ENCODE assay signal across 11 cellular contexts in the genomic region with DNA sequence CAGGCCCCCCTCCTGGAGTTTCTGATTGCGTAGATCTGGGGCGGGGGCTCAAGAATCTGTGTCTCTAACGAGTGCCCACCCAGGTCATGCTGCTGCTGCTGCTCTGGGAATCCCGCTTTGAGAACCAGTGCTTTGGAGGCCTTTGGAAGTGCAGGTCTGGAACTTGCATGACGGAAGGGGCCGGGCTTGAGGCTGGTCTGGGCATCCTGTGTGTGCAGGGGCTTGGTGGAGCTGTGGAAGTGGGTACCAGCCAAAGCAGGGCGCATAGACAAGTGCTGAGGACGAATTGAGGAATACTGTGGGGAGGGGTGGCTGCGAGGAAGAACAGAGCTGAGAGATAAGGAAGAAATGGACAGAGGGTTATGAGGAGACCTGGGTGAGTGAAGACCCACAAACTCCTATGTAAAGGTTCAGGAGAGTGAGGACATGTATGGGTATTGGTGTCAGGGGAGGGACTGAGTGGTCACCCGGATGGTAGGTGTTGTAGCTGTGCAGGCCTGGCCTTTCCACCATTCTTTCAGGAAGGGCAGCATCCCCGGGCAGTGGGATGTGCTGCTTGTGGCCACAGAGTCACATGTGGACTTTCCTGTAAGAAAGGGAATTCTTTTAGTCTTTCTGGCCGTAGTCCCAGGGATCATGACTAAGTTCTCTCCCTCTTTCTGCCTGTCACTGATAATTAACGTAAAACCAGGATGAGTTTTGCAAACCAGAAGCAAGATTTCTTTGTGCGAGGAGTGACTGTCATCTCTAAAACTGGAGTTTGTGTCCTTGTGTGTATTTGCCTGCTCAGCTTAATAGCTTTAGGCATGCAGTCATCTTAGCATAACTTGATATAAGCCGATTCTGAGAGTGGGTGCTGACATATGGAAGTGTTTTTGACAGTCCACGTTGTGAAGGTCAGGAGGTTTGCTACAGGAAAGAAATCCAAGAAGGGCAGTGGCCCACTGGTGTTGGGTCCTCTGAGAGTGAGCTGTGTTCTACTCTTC. TPM values are rescaled to one million over a fixed set of nuclear protein-coding genes. Genes with fewer than 3 reads are reported as not detected.
DNase-seq lines count a peak whose midpoint lies in the region; ATAC-seq, FAIRE-seq and TF ChIP-seq lines count a peak whose summit lies in the region.
"Had no signal": no experiment of that assay in that cellular context is flagged by ENCODE, and none has a peak within 500 bp of the region (broad histone marks: within the 10 kb centered on the region; RNA-seq: fewer than 3 reads in every experiment).

No MANE protein-coding gene starts in this region.

- BruUV-seq in MCF 10A (replicated peaks; lab: Mats Ljungman, UMichigan): no TSS peak

- in situ Hi-C loops in G401 (cut with HindIII; ENCODE audit: low sequenced_read_pairs): no loop called here

- DNase-seq in HCEC 1CT: peak; percentile 87
- peak; percentile 79 for DNase-seq in MCF 10A (ENCODE audit: unreplicated experiment)
- no peak for DNase-seq in keratinocyte (ENCODE audit: low read depth, low spot score)
- DNase-seq in thoracic aorta (ENCODE audit: low spot score): no peak
- DNase-seq in NCI-H2029 (lab: John Stamatoyannopoulos, UW): no peak
- no peak for DNase-seq in G401 (ENCODE audit: low spot score)
- no peak for DNase-seq in CD8-positive, alpha-beta memory T cell
- DNase-seq: activated T-cell treated with anti-CD3 and anti-CD28 coated beads, Interleukin-2, amount 50 U/mL, for 48 hours had no signal

- peak overlapping the region; percentile 77 for H3K27ac Mint-ChIP-seq in MCF 10A (ENCODE audit: low read depth, unreplicated experiment)
- peak overlapping the region in 1 of 8 donors; percentile 67 for H3K27ac Mint-ChIP-seq in CD8-positive, alpha-beta memory T cell

- peaks cover 26% of the 10 kb centered on the region for H3K79me2 ChIP-seq in keratinocyte (ENCODE audit: control insufficient read depth, insufficient read depth, low read length)

- H3K4me1 ChIP-seq in keratinocyte (ENCODE audit: control insufficient read depth, extremely low read depth, insufficient read depth, low read length): peaks cover 26% of the 10 kb centered on the region
- peaks cover 32 to 58% of the 10 kb centered on the region in 2 donors for H3K4me1 ChIP-seq in thoracic aorta (ENCODE audit: control insufficient read depth in 1 of 2, low read depth in 2 of 2)
- no peaks in the 10 kb centered on the region for H3K4me1 ChIP-seq in CD8-positive, alpha-beta memory T cell (ENCODE audit: insufficient read depth, low read length)

- CTCF ChIA-PET in MCF 10A (lab: Yijun Ruan, JAX): interaction anchor here (0.8 to 2.1 kb wide), 9 partner anchors 13 to 95 kb away, joined by 3 to 11 read pairs (median 5); a partner anchor contains a TSS
- CTCF ChIA-PET in CD8-positive, alpha-beta memory T cell (lab: Charles Lee): interaction anchor here (1.7 kb wide), 1 partner anchor 9 kb away, joined by 5 read pairs; no protein-coding TSS in a partner anchor

- H3K4me3 ChIP-seq in keratinocyte (ENCODE audit: control insufficient read depth in 2 of 3, extremely low read depth in 1 of 3, insufficient read depth in 2 of 3, low read depth in 1 of 3, low read length in 3 of 3) (peak overlapping the region in 2 of 3 experiments; percentile 18 to 43), thoracic aorta (peak overlapping the region; percentile 42)
- no peak overlapping the region for H3K4me3 ChIP-seq in CD8-positive, alpha-beta memory T cell (ENCODE audit: low read length)
- H3K4me3 ChIP-seq: gastroesophageal sphincter, skin epidermis had no signal

- H3K4me2 ChIP-seq in keratinocyte (ENCODE audit: control insufficient read depth, extremely low read depth, insufficient read depth, low read depth, low read length): peak overlapping the region; percentile 86

- POLR2A ChIA-PET in MCF 10A (lab: Yijun Ruan, JAX): interaction anchor here (0.7 to 5.9 kb wide), 15 partner anchors 9 to 82 kb away, joined by 3 to 86 read pairs (median 5); a partner anchor contains a TSS
- POLR2A ChIA-PET in CD8-positive, alpha-beta memory T cell (lab: Charles Lee): no interaction called here

- peaks cover 3% of the 10 kb centered on the region for H4K20me1 ChIP-seq in keratinocyte (ENCODE audit: control insufficient read depth, extremely low read depth, insufficient read depth, low read length)

- peak overlapping the region; percentile 66 for H3K9ac ChIP-seq in keratinocyte (ENCODE audit: control insufficient read depth, extremely low read depth, insufficient read depth, low read length)

- peak overlapping the region; percentile 51 for H2AFZ ChIP-seq in keratinocyte (ENCODE audit: control insufficient read depth, low read length)

- H3K36me3 ChIP-seq in keratinocyte (ENCODE audit: control insufficient read depth in 2 of 2, extremely low read depth in 1 of 2, insufficient read depth in 2 of 2, low read length in 2 of 2) (peaks cover 0 to 4% of the 10 kb centered on the region in 2 experiments), thoracic aorta (no peaks in the 10 kb centered on the region)
- no peaks in the 10 kb centered on the region for H3K36me3 ChIP-seq in CD8-positive, alpha-beta memory T cell (ENCODE audit: insufficient read depth, low read length)
- H3K36me3 ChIP-seq: gastroesophageal sphincter had no signal

- H3K4me3 Mint-ChIP-seq in MCF 10A (ENCODE audit: unreplicated experiment): peak overlapping the region; percentile 0
- H3K4me3 Mint-ChIP-seq in CD8-positive, alpha-beta memory T cell: peak overlapping the region in 1 of 7 donors; percentile 40

- TF ChIP-seq CTCF in MCF 10A (IDR thresholded peaks at IDR 0.05; ENCODE audit: unreplicated experiment) (no peak), keratinocyte (optimal IDR thresholded peaks at IDR 0.05 in 1 of 3, IDR thresholded peaks at IDR 0.05 in 1 of 3, conservative IDR thresholded peaks at IDR 0.05 in 1 of 3; ENCODE audit: extremely low read depth in 1 of 3, insufficient read depth in 2 of 3, low read length in 3 of 3) (no peak), thoracic aorta (IDR thresholded peaks at IDR 0.05) (no peak)

- H3K27me3 Mint-ChIP-seq in MCF 10A (ENCODE audit: insufficient read depth, unreplicated experiment): no peaks in the 10 kb centered on the region
- peaks cover 0 to 5% of the 10 kb centered on the region in 2 donors for H3K27me3 Mint-ChIP-seq in CD8-positive, alpha-beta memory T cell

- ATAC-seq in thoracic aorta (ENCODE audit: insufficient number of reproducible peaks, low FRiP score, low read depth) (peak; percentile 30), GM19455 (IDR thresholded peaks at IDR 0.05; ENCODE audit: unreplicated experiment) (no peak)

- H3K9me3 ChIP-seq in keratinocyte (ENCODE audit: control insufficient read depth, low read depth, low read length) (no peaks in the 10 kb centered on the region), thoracic aorta (no peaks in the 10 kb centered on the region)
- no peaks in the 10 kb centered on the region for H3K9me3 ChIP-seq in CD8-positive, alpha-beta memory T cell (ENCODE audit: low read length)
- H3K9me3 ChIP-seq: gastroesophageal sphincter had no signal

- intact Hi-C loops in MCF 10A (cut with micrococcal nuclease): loop anchor here (1.0 to 2.0 kb wide), 3 partner anchors 8 to 76 kb away; a partner anchor contains a TSS

- H3K9me3 Mint-ChIP-seq in MCF 10A (ENCODE audit: unreplicated experiment): no peaks in the 10 kb centered on the region
- H3K9me3 Mint-ChIP-seq in CD8-positive, alpha-beta memory T cell: no peaks in the 10 kb centered on the region

- dilution Hi-C loops in keratinocyte (cut with MboI; ENCODE audit: extremely low pct_ligation_motif_present, low sequenced_read_pairs): no loop called here

- H3K27ac ChIP-seq in keratinocyte (ENCODE audit: control insufficient read depth, insufficient read depth, low read length) (peak overlapping the region; percentile 89), thoracic aorta (peak overlapping the region; percentile 47 to 78)
- no peak overlapping the region for H3K27ac ChIP-seq in CD8-positive, alpha-beta memory T cell (ENCODE audit: low read depth, low read length)

- H3K36me3 Mint-ChIP-seq in MCF 10A (ENCODE audit: insufficient read depth, unreplicated experiment): peaks cover 4% of the 10 kb centered on the region
- H3K36me3 Mint-ChIP-seq in CD8-positive, alpha-beta memory T cell: peaks cover 0 to 3% (median 0%) of the 10 kb centered on the region in 3 donors

- peaks cover 29% of the 10 kb centered on the region for H3K4me1 Mint-ChIP-seq in MCF 10A (ENCODE audit: insufficient read depth, unreplicated experiment)
- H3K4me1 Mint-ChIP-seq in CD8-positive, alpha-beta memory T cell: no peaks in the 10 kb centered on the region

- peaks cover 4% of the 10 kb centered on the region for H3K9me1 ChIP-seq in keratinocyte (ENCODE audit: control insufficient read depth, extremely low read depth, insufficient read depth, low read length)

- FAIRE-seq in keratinocyte (lab: Jason Lieb, UNC): peak; percentile 69

- H3K27me3 ChIP-seq in keratinocyte (ENCODE audit: control insufficient read depth, extremely low read depth, insufficient read depth, low read length): no peaks in the 10 kb centered on the region
- no peaks in the 10 kb centered on the region for H3K27me3 ChIP-seq in thoracic aorta (replicated peaks; ENCODE audit: insufficient read depth)
- H3K27me3 ChIP-seq in CD8-positive, alpha-beta memory T cell (ENCODE audit: insufficient read depth, low read length, poor library complexity, severe bottlenecking): no peaks in the 10 kb centered on the region
- H3K27me3 ChIP-seq: gastroesophageal sphincter had no signal

RNA-seq across cellular contexts. Expression of a gene that starts 43.3 kb away (rescaled TPM):
- total RNA-seq in MCF 10A (2022) (47.2 and 52.2 TPM in 2 replicates), thoracic aorta (100 to 1,000 TPM; 207 to 226 TPM)
- 34.9 to 74.8 TPM (median 65.5 TPM) in 3 replicates for polyA plus RNA-seq in keratinocyte
- 80.3 TPM for polyA plus RNA-seq in keratinocyte (2011; ENCODE audit: low read depth)
- 29.8 and 43.8 TPM in 2 replicates for polyA plus RNA-seq in keratinocyte (2011; cell fraction: cytosol; rRNA removed)
- polyA plus RNA-seq in keratinocyte (2011; cell fraction: nucleus; rRNA removed): 81.2 and 90.1 TPM in 2 replicates
- polyA plus RNA-seq in keratinocyte (2012; ENCODE audit: low replicate concordance): 69.1 and 83.8 TPM in 2 replicates
- polyA minus RNA-seq in keratinocyte: 26.5 to 64.6 TPM (median 29.1 TPM) in 3 replicates
- 45.5 TPM for polyA minus RNA-seq in keratinocyte (2011; cell fraction: cytosol; rRNA and poly(A)+ RNA removed)
- 70.3 and 120 TPM in 2 replicates for polyA minus RNA-seq in keratinocyte (2011; cell fraction: nucleus; rRNA and poly(A)+ RNA removed)
- 1.7 and 5.1 TPM in 2 replicates for total RNA-seq in G401 (2014; rRNA removed; shearing (Covaris generic))
- total RNA-seq in CD8-positive, alpha-beta memory T cell: 10 to 100 TPM; 19.7 to 20.8 TPM
- 2.1 TPM for polyA plus RNA-seq in CD8-positive, alpha-beta memory T cell

Comparison
In these comparisons a context has a peak if more than half of its experiments do, and no peak if none do; other contexts are left out.
1. DNase-seq: peak in HCEC 1CT (single experiment) and MCF 10A (single experiment); none in keratinocyte (single experiment), thoracic aorta (single experiment), NCI-H2029 (single experiment), G401 (single experiment) and CD8-positive, alpha-beta memory T cell (0 of 5).